In the genomic region with DNA sequence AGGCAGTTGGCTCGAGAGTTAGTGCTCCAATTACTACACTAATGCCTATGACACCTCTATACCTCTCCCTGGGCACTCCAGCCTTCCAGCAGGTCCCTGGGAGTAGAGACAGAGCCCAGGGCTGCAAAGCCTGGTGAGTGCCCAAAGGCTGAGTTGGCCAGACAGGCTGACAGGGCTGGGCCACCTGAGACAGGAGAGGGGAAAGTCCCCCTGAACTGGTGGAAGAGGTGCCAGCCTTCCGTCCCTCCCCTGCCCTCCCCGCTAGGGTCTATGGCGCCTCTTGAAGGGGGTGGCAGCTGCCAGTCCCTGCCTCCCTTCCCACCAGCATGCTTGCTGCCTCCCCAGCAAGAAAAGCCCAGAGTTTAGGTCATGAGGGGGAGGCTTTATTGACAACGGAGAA, we compare ENCODE assay signal across 17 cellular contexts. TPM values are rescaled to one million over a fixed set of nuclear protein-coding genes. Genes with fewer than 3 reads are reported as not detected.
DNase-seq lines count a peak whose midpoint lies in the region; ATAC-seq and TF ChIP-seq lines count a peak whose summit lies in the region.
"Had no signal": no experiment of that assay in that cellular context is flagged by ENCODE, and none has a peak within 500 bp of the region (broad histone marks: within the 10 kb centered on the region; RNA-seq: fewer than 3 reads in every experiment).

No MANE protein-coding gene starts in this region.

- no TSS peak for BruUV-seq in IMR-90 (replicated peaks; lab: Mats Ljungman, UMichigan)

- H3K4me3 Mint-ChIP-seq in CD8-positive, alpha-beta T cell: no peak overlapping the region
- H3K4me3 Mint-ChIP-seq: B cell had no signal

- CTCF ChIA-PET in IMR-90 (lab: Yijun Ruan, JAX): no interaction called here
- CTCF ChIA-PET in CD8-positive, alpha-beta T cell (lab: Charles Lee): interaction anchor here (1.3 to 7.2 kb wide), 4 partner anchors 23 to 143 kb away, joined by 3 to 119 read pairs (median 6); no protein-coding TSS in a partner anchor
- CTCF ChIA-PET in HEK293T (lab: Yijun Ruan, JAX): interaction anchor here (0.5 to 3.6 kb wide), 2 partner anchors 121 to 496 kb away, joined by 3 to 39 read pairs; no protein-coding TSS in a partner anchor

- H3K27me3 Mint-ChIP-seq in CD8-positive, alpha-beta T cell (ENCODE audit: low read depth): no peaks in the 10 kb centered on the region

- H3K27me3 ChIP-seq in BLaER1 treated with 17β-estradiol and CSF1 and Interleukin-3, amounts not matched to agents 10 nM and 100 nM: peaks cover 0 to 14% (median 0%) of the 10 kb centered on the region in 11 experiments; a peak in 10 of 22 replicates
- peaks cover 11% of the 10 kb centered on the region; the same call in 1 of the 2 replicates for H3K27me3 ChIP-seq in IMR-90 (ENCODE audit: control insufficient read depth, insufficient read depth, low read length)
- H3K27me3 ChIP-seq in endocrine pancreas (ENCODE audit: control insufficient read depth, insufficient read depth, low read length): no peaks in the 10 kb centered on the region
- H3K27me3 ChIP-seq in spleen (replicated peaks in 1 of 7): peaks cover 0 to 40% (median 0%) of the 10 kb centered on the region in 7 donors
- H3K27me3 ChIP-seq in CD8-positive, alpha-beta T cell (ENCODE audit: insufficient read depth, low read length): no peaks in the 10 kb centered on the region
- H3K27me3 ChIP-seq: SJCRH30 had no signal

- POLR2A ChIA-PET in IMR-90 (lab: Charles Lee; ENCODE audit: unreplicated experiment) (no interaction called here), HEK293T (lab: Yijun Ruan, JAX) (no interaction called here)
- POLR2A ChIA-PET in CD8-positive, alpha-beta T cell (lab: Charles Lee): no interaction called here

- dilution Hi-C loops in IMR-90 (cut with HindIII; ENCODE audit: low sequenced_read_pairs, unreplicated experiment): no loop called here

- H2AK9ac ChIP-seq in IMR-90 (replicated peaks; ENCODE audit: low read depth, low read length, poor library complexity): no peak overlapping the region

- H2BK120ac ChIP-seq in IMR-90 (ENCODE audit: low read depth, low read length): no peak overlapping the region

- H3K79me1 ChIP-seq in IMR-90 (ENCODE audit: low read depth in 1 of 2, low read length in 2 of 2): no peaks in the 10 kb centered on the region

- no peak overlapping the region for H3K27ac Mint-ChIP-seq in CD8-positive, alpha-beta T cell
- H3K27ac Mint-ChIP-seq: B cell had no signal

- peaks cover 8% of the 10 kb centered on the region for H3K4me1 Mint-ChIP-seq in CD8-positive, alpha-beta T cell (ENCODE audit: low read depth)

- H2BK5ac ChIP-seq in IMR-90 (ENCODE audit: low read depth, low read length, poor library complexity, severe bottlenecking): no peak overlapping the region

- H2AFZ ChIP-seq in IMR-90 (replicated peaks; ENCODE audit: low read length, poor library complexity): peak overlapping the region; percentile 39

- H3K9ac ChIP-seq in BLaER1 treated with 17β-estradiol and CSF1 and Interleukin-3, amounts not matched to agents 10 nM and 100 nM: peak overlapping the region in 7 of 11 experiments; percentile 14 to 69 (median 48); a peak in 6 of 22 replicates
- no peak overlapping the region for H3K9ac ChIP-seq in IMR-90 (ENCODE audit: low read depth, low read length)
- peak overlapping the region; percentile 15 for H3K9ac ChIP-seq in endocrine pancreas (ENCODE audit: control insufficient read depth, insufficient read depth, low read length)

- H3K4me3 ChIP-seq in BLaER1 treated with 17β-estradiol and CSF1 and Interleukin-3, amounts not matched to agents 10 nM and 100 nM: peak overlapping the region in 1 of 10 experiments; percentile 44; a peak in 2 of 20 replicates
- H3K4me3 ChIP-seq in IMR-90 (ENCODE audit: insufficient read depth, low read depth, low read length): no peak overlapping the region
- peak overlapping the region; percentile 33 for H3K4me3 ChIP-seq in endocrine pancreas (ENCODE audit: control insufficient read depth, insufficient read depth, low read length)
- no peak overlapping the region for H3K4me3 ChIP-seq in spleen
- H3K4me3 ChIP-seq in CD8-positive, alpha-beta T cell (ENCODE audit: low read depth, low read length): no peak overlapping the region
- H3K4me3 ChIP-seq: K562, SJCRH30 had no signal

- H3K23ac ChIP-seq in IMR-90 (ENCODE audit: low read depth, low read length): no peak overlapping the region

- peak overlapping the region in 1 of 11 experiments; percentile 2; a peak in 1 of 22 replicates for H3K27ac ChIP-seq in BLaER1 treated with 17β-estradiol and CSF1 and Interleukin-3, amounts not matched to agents 10 nM and 100 nM
- no peak overlapping the region for H3K27ac ChIP-seq in IMR-90 (ENCODE audit: insufficient read depth, low read length)
- H3K27ac ChIP-seq in spleen: no peak overlapping the region
- H3K27ac ChIP-seq in CD8-positive, alpha-beta T cell (ENCODE audit: low read depth, low read length): no peak overlapping the region
- H3K27ac ChIP-seq: HL-60, SJCRH30 had no signal

- no peaks in the 10 kb centered on the region for H3K9me3 ChIP-seq in BLaER1 treated with 17β-estradiol and CSF1 and Interleukin-3, amounts not matched to agents 10 nM and 100 nM (replicated peaks in 1 of 11)
- H3K9me3 ChIP-seq in IMR-90 (ENCODE audit: control insufficient read depth, insufficient read depth, low read length) (no peaks in the 10 kb centered on the region), endocrine pancreas (ENCODE audit: control insufficient read depth, low read length) (no peaks in the 10 kb centered on the region), spleen (no peaks in the 10 kb centered on the region)
- H3K9me3 ChIP-seq in CD8-positive, alpha-beta T cell (ENCODE audit: low read length): no peaks in the 10 kb centered on the region
- H3K9me3 ChIP-seq: SJCRH30 had no signal

- no peak overlapping the region for H4K8ac ChIP-seq in IMR-90 (ENCODE audit: low read depth in 2 of 2, low read length in 2 of 2)

- H2BK20ac ChIP-seq in IMR-90 (ENCODE audit: low read depth, low read length): no peak overlapping the region

- no peak overlapping the region for H3K56ac ChIP-seq in IMR-90 (ENCODE audit: extremely low read depth, insufficient read depth, low read length)

- H3K18ac ChIP-seq in IMR-90 (ENCODE audit: low read depth, low read length): no peak overlapping the region

- H3K14ac ChIP-seq in IMR-90 (replicated peaks; ENCODE audit: low read depth, low read length): no peak overlapping the region

- H2BK15ac ChIP-seq in IMR-90 (ENCODE audit: low read depth, low read length): no peak overlapping the region

- H3K36me3 Mint-ChIP-seq in CD8-positive, alpha-beta T cell: no peaks in the 10 kb centered on the region

- TF ChIP-seq RAD21 in IMR-90 (IDR thresholded peaks at IDR 0.05; ENCODE audit: low read length): no peak

- DNase-seq in IMR-90: no peak
- peak; percentile 69 for DNase-seq in spleen
- no peak for DNase-seq in CD8-positive, alpha-beta T cell
- no peak for DNase-seq in stimulated activated naive CD8-positive, alpha-beta T cell treated with anti-CD3 and anti-CD28 coated beads, Interleukin-15, Interleukin-2, amounts not matched to agents 100 U/mL and 50 U/mL, for 24 hours
- no peak for DNase-seq in HEK293T (ENCODE audit: extremely low spot score)
- DNase-seq: DMS 273 treated with DMSO at 0.1 percent for 48 hours, GOT3, NCI-H1092, NCI-H1694 treated with DMSO at 0.1 percent for 48 hours, NCI-H446 treated with DMSO at 0.1 percent for 48 hours, NCI-H774, SJCRH30 had no signal

- peaks cover 10 to 59% (median 49%) of the 10 kb centered on the region in 10 experiments; a peak in 18 of 20 replicates for H3K4me1 ChIP-seq in BLaER1 treated with 17β-estradiol and CSF1 and Interleukin-3, amounts not matched to agents 10 nM and 100 nM
- peaks cover 7% of the 10 kb centered on the region for H3K4me1 ChIP-seq in IMR-90 (ENCODE audit: control insufficient read depth, insufficient read depth, low read length)
- no peaks in the 10 kb centered on the region for H3K4me1 ChIP-seq in endocrine pancreas (ENCODE audit: control insufficient read depth, insufficient read depth, low read length)
- H3K4me1 ChIP-seq in spleen: peaks cover 0 to 34% (median 12%) of the 10 kb centered on the region in 6 donors
- H3K4me1 ChIP-seq in CD8-positive, alpha-beta T cell (ENCODE audit: insufficient read depth, low read length): peaks cover 9% of the 10 kb centered on the region

- peaks cover 22% of the 10 kb centered on the region for H3K9me1 ChIP-seq in IMR-90 (ENCODE audit: insufficient read depth, low read length)

- TF ChIP-seq CTCF in IMR-90 (conservative IDR thresholded peaks at IDR 0.05; ENCODE audit: low read depth, low read length) (no peak), spleen (IDR thresholded peaks at IDR 0.05 in 8 of 11, conservative IDR thresholded peaks at IDR 0.05 in 3 of 11) (no peak)
- TF ChIP-seq CTCF in CD8-positive, alpha-beta T cell (IDR thresholded peaks at IDR 0.05): no peak

- ATAC-seq in IMR-90 (ENCODE audit: low read depth): no peak
- ATAC-seq in CD8-positive, alpha-beta T cell: no peak
- ATAC-seq in stimulated activated naive CD8-positive, alpha-beta T cell treated with anti-CD3 and anti-CD28 coated beads, Interleukin-15, Interleukin-2, amounts not matched to agents 100 U/mL and 50 U/mL, for 24 hours: no peak
- ATAC-seq: K562 had no signal

- no peak overlapping the region for H4K5ac ChIP-seq in IMR-90 (ENCODE audit: low read depth, low read length)

- H3K9me3 Mint-ChIP-seq in CD8-positive, alpha-beta T cell: no peaks in the 10 kb centered on the region

- H3K4me2 ChIP-seq in BLaER1 treated with 17β-estradiol and CSF1 and Interleukin-3, amounts not matched to agents 10 nM and 100 nM: peak overlapping the region in 8 of 11 experiments; percentile 76 to 96 (median 92); a peak in 15 of 22 replicates
- H3K4me2 ChIP-seq in IMR-90 (ENCODE audit: low read depth, low read length): no peak overlapping the region

- no peak overlapping the region for H4K91ac ChIP-seq in IMR-90 (ENCODE audit: insufficient read depth, low read depth, low read length)

- no peaks in the 10 kb centered on the region for H3K36me3 ChIP-seq in BLaER1 treated with 17β-estradiol and CSF1 and Interleukin-3, amounts not matched to agents 10 nM and 100 nM
- H3K36me3 ChIP-seq in IMR-90 (ENCODE audit: control insufficient read depth, insufficient read depth, low read length) (no peaks in the 10 kb centered on the region), endocrine pancreas (ENCODE audit: control insufficient read depth, insufficient read depth, low read length) (no peaks in the 10 kb centered on the region), spleen (no peaks in the 10 kb centered on the region)
- no peaks in the 10 kb centered on the region for H3K36me3 ChIP-seq in CD8-positive, alpha-beta T cell (ENCODE audit: insufficient read depth, low read length)
- H3K36me3 ChIP-seq: SJCRH30 had no signal

- in situ Hi-C loops in IMR-90 (cut with MboI; ENCODE audit: low sequenced_read_pairs): no loop called here

- intact Hi-C loops in IMR-90 (cut with micrococcal nuclease): no loop called here
- intact Hi-C loops in spleen (cut with DNase I; ENCODE audit: low total_unique reads): loop anchor here (2.0 kb wide), 1 partner anchor 117 kb away; no protein-coding TSS in a partner anchor
- intact Hi-C loops in CD8-positive, alpha-beta T cell (cut with DNase I, micrococcal nuclease): loop anchor here (5.0 to 10.0 kb wide), 4 partner anchors 568 to 1732 kb away; a partner anchor contains a TSS

- H2AK5ac ChIP-seq in IMR-90 (ENCODE audit: low read depth, low read length): no peak overlapping the region

- no peak overlapping the region for H3K4ac ChIP-seq in IMR-90 (ENCODE audit: low read depth, low read length)

- TF ChIP-seq POLR2A in IMR-90 (IDR thresholded peaks at IDR 0.05; ENCODE audit: low read depth, low read length) (no peak), spleen (IDR thresholded peaks at IDR 0.05) (no peak)

- peaks cover 0 to 23% (median 0%) of the 10 kb centered on the region in 11 experiments; a peak in 4 of 22 replicates for H4K20me1 ChIP-seq in BLaER1 treated with 17β-estradiol and CSF1 and Interleukin-3, amounts not matched to agents 10 nM and 100 nM
- H4K20me1 ChIP-seq in IMR-90 (ENCODE audit: insufficient read depth, low read length): no peaks in the 10 kb centered on the region

- WGBS in IMR-90 (ENCODE audit: extremely low coverage in 2 of 2, insufficient read length in 1 of 2), 2 experiments: no CpG with 5 or more reads among the region's 5 CpGs
- WGBS in spleen, 5 donors: 80 to 92% (median 88%) methylated on average over 4 to 5 of the region's 5 CpGs

RNA-seq across cellular contexts. Expression of a gene that starts 3.0 kb away (rescaled TPM):
- total RNA-seq in IMR-90 (2012; rRNA removed) (not detected in 2 replicates), spleen (1 to 10 TPM in 6 of 7 donors, not detected in 1; 1.2 to 3.8 (median 1.9) TPM)
- polyA plus RNA-seq in IMR-90 (2012; rRNA removed) (not detected in 2 replicates), spleen (under 1 TPM; 0.13 to 0.79 (median 0.51) TPM)
- polyA plus RNA-seq in IMR-90 (2012; cell fraction: cytosol; rRNA removed): not detected in 2 replicates
- polyA plus RNA-seq in IMR-90 (2012; cell fraction: nucleus; rRNA removed; ENCODE audit: low replicate concordance): not detected in 2 replicates
- under 1 TPM; 0.73 to 0.83 TPM for total RNA-seq in CD8-positive, alpha-beta T cell

RNA-seq across cellular contexts. Expression of a gene that starts 33.9 kb away (rescaled TPM):
- total RNA-seq in IMR-90 (2012; rRNA removed) (3.9 and 4.1 TPM in 2 replicates), spleen (1 to 10 TPM; 1.5 to 5.4 (median 2.3) TPM)
- polyA plus RNA-seq in IMR-90 (2012; rRNA removed) (1.5 and 1.7 TPM in 2 replicates), spleen (under 1 TPM; 0.04 to 0.16 (median 0.05) TPM)
- 0.27 and 0.52 TPM in 2 replicates for polyA plus RNA-seq in IMR-90 (2012; cell fraction: cytosol; rRNA removed)
- 1.6 and 8.6 TPM in 2 replicates for polyA plus RNA-seq in IMR-90 (2012; cell fraction: nucleus; rRNA removed; ENCODE audit: low replicate concordance)
- 10 to 100 TPM; 11.2 TPM for total RNA-seq in CD8-positive, alpha-beta T cell
